8 cellular contexts compared by ENCODE assay signal in the genomic region with DNA sequence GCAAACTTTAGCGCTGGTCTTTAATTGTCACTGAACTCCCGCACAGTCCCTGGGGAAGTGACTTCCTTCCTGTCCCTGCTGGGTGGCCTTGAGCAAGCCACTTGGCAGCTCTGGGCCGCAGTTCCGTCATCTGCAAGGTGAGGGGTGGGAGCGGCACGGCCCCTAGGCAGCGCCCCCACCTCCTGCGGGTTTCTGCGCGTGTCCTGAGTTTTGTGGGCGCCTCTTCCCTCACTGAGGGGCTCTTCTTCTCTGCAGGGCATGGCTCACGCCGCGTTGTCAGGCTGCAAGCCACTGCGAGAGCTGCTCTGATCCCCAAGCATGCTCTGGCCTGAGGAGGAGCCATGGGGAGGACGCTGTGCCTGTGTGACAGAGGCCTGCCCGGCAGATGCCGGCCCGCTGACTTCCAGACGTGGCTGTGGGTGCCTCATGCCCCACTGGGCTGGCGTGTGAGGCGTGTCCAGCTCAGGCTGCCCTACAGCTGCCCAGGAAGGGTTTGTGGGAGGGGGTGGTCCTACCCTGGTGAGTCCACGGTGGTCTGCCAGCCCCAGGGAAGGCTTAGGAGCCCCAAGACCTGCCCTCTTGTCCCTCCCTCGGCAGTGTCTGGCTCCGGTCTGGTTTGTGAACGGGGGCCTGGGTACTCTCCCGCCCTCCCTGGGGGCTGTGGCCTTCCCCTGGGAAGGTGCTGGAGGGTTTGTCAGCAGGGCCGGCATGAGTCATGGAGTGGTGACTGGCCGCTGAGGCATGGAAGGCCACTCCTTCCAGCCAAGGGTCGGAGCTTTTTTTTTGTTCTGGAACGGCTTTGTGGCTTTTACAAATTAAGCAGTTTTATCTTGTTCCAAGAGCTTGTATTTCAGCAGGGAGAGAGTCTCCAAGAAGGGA.
DNase-seq lines count a peak whose midpoint lies in the region; ATAC-seq and TF ChIP-seq lines count a peak whose summit lies in the region.

No MANE protein-coding gene starts in this region.

- H3K4me3 ChIP-seq in brain microvascular endothelial cell (ENCODE audit: low read depth, low read length): peak overlapping the region; percentile 60
- H3K4me3 ChIP-seq in stomach smooth muscle (ENCODE audit: low read length in 2 of 2): peak overlapping the region; percentile 49 to 57

- no peak for TF ChIP-seq CTCF in brain microvascular endothelial cell (IDR thresholded peaks at IDR 0.05; ENCODE audit: low read depth, low read length, missing control alignments)

- peak; percentile 9 for TF ChIP-seq POLR2A in GM10847 (IDR thresholded peaks at IDR 0.05; ENCODE audit: extremely low read depth, insufficient read length)

- DNase-seq in LHCN-M2 (ENCODE audit: low read depth) (peak; percentile 99), brain microvascular endothelial cell (peak; percentile 97), kidney glomerular epithelial cell (lab: John Stamatoyannopoulos, UW) (peak; percentile 95)
- no peak for DNase-seq in stimulated activated CD4-positive, alpha-beta T cell treated with anti-CD3 and anti-CD28 coated beads, Interleukin-4, amount 100 ng/mL, for 1 hour
- no peak for DNase-seq in activated CD4-positive, alpha-beta T cell treated with anti-CD3 and anti-CD28 coated beads, Interleukin-2, amount 50 U/mL, for 1 hour

- no peak for ATAC-seq in HG02571 (IDR thresholded peaks at IDR 0.05; ENCODE audit: unreplicated experiment)

- no peaks in the 10 kb centered on the region for H3K9me3 ChIP-seq in stomach smooth muscle (ENCODE audit: control insufficient read depth in 2 of 2, low read length in 2 of 2)

- H3K4me1 ChIP-seq in stomach smooth muscle (ENCODE audit: control insufficient read depth, insufficient read depth, low read length): peaks cover 78% of the 10 kb centered on the region

- H3K36me3 ChIP-seq in brain microvascular endothelial cell (replicated peaks) (peaks cover 7% of the 10 kb centered on the region), stomach smooth muscle (ENCODE audit: control insufficient read depth in 2 of 2, insufficient read depth in 2 of 2, low read length in 2 of 2) (no peaks in the 10 kb centered on the region)

- peak overlapping the region; percentile 59 to 66 for H3K9ac ChIP-seq in stomach smooth muscle (ENCODE audit: low read length in 2 of 2)

- no peaks in the 10 kb centered on the region for H3K27me3 ChIP-seq in brain microvascular endothelial cell (replicated peaks)
- H3K27me3 ChIP-seq in stomach smooth muscle (ENCODE audit: control insufficient read depth in 1 of 2, insufficient read depth in 2 of 2, low read length in 2 of 2): no peaks in the 10 kb centered on the region

- in situ Hi-C loops in brain microvascular endothelial cell (cut with HindIII; ENCODE audit: low pct_ligation_motif_present, low sequenced_read_pairs): no loop called here

- H3K27ac ChIP-seq in brain microvascular endothelial cell: peak overlapping the region; percentile 96
- peak overlapping the region; percentile 92 for H3K27ac ChIP-seq in stomach smooth muscle (ENCODE audit: low read length)

Comparison
In these comparisons a context has a peak if more than half of its experiments do, and no peak if none do; other contexts are left out.
1. DNase-seq: peak in LHCN-M2 (single experiment), brain microvascular endothelial cell (single experiment) and kidney glomerular epithelial cell (single experiment); none in stimulated activated CD4-positive, alpha-beta T cell treated with anti-CD3 and anti-CD28 coated beads, Interleukin-4, amount 100 ng/mL, for 1 hour (single experiment) and activated CD4-positive, alpha-beta T cell treated with anti-CD3 and anti-CD28 coated beads, Interleukin-2, amount 50 U/mL, for 1 hour (single experiment).